Comparison of ENCODE assay signal across 7 cellular contexts in genomic region chr6:137811912-137812553, GRCh38. TPM values are rescaled to one million over a fixed set of nuclear protein-coding genes. Genes with fewer than 3 reads are reported as not detected.
DNase-seq lines count a peak whose midpoint lies in the region; ATAC-seq and TF ChIP-seq lines count a peak whose summit lies in the region.

No MANE protein-coding gene starts in this region.

- H3K4me1 ChIP-seq in sigmoid colon: peaks cover 0 to 21% (median 7%) of the 10 kb centered on the region in 4 donors

- ATAC-seq in GM19397 (IDR thresholded peaks at IDR 0.05; ENCODE audit: unreplicated experiment): peak; percentile 3
- no peak for ATAC-seq in central memory CD8-positive, alpha-beta T cell (replicated peaks; ENCODE audit: extremely low read depth, poor library complexity, severe bottlenecking)

- intact Hi-C loops in sigmoid colon (cut with DNase I): no loop called here

- TF ChIP-seq POLR2A in NB4 (IDR thresholded peaks at IDR 0.05; ENCODE audit: extremely low read depth, insufficient read length) (no peak), sigmoid colon (IDR thresholded peaks at IDR 0.05) (no peak)

- DNase-seq in NB4 (ENCODE audit: low read depth): peak; percentile 60
- DNase-seq in central memory CD8-positive, alpha-beta T cell (ENCODE audit: low spot score in 2 of 2): no peak
- DNase-seq in sigmoid colon: no peak
- DNase-seq in activated CD4-positive, CD25-positive, alpha-beta regulatory T cell treated with anti-CD3 and anti-CD28 coated beads, Interleukin-2, amount 50 U/mL, for 72 hours: no peak
- DNase-seq in NCI-H187 (lab: John Stamatoyannopoulos, UW): no peak
- DNase-seq in activated gamma-delta T cell treated with Interleukin-2 at 50 U/mL for 16 hours: no peak

- H3K9me3 Mint-ChIP-seq in central memory CD8-positive, alpha-beta T cell: peaks cover 3% of the 10 kb centered on the region

- peak overlapping the region; percentile 96 for H3K27ac Mint-ChIP-seq in central memory CD8-positive, alpha-beta T cell (ENCODE audit: low read depth)

- H3K4me3 ChIP-seq in NB4 (ENCODE audit: low read depth, low read length) (peak overlapping the region; percentile 58), sigmoid colon (no peak overlapping the region)

- H3K4me3 Mint-ChIP-seq in central memory CD8-positive, alpha-beta T cell: no peak overlapping the region

- H3K4me1 Mint-ChIP-seq in central memory CD8-positive, alpha-beta T cell: peaks cover 43% of the 10 kb centered on the region

- no peak for TF ChIP-seq EP300 in sigmoid colon (IDR thresholded peaks at IDR 0.05)

- no peaks in the 10 kb centered on the region for H3K36me3 ChIP-seq in sigmoid colon

- peaks cover 4% of the 10 kb centered on the region for H3K36me3 Mint-ChIP-seq in central memory CD8-positive, alpha-beta T cell (ENCODE audit: insufficient read depth)

- no peak for TF ChIP-seq CTCF in NB4 (IDR thresholded peaks at IDR 0.05; ENCODE audit: low read depth, low read length)
- TF ChIP-seq CTCF in sigmoid colon (IDR thresholded peaks at IDR 0.05): no peak

- 73 to 78% methylated on average over 6 of the region's 6 CpGs for WGBS in sigmoid colon, 2 donors

- H3K27me3 Mint-ChIP-seq in central memory CD8-positive, alpha-beta T cell: no peaks in the 10 kb centered on the region

- H3K27me3 ChIP-seq in sigmoid colon: no peaks in the 10 kb centered on the region

- no peaks in the 10 kb centered on the region for H3K9me3 ChIP-seq in sigmoid colon

- H3K27ac ChIP-seq in sigmoid colon: peak overlapping the region in 3 of 4 donors; percentile 46 to 52 (median 50)

RNA-seq across cellular contexts. Expression of gene TNFAIP3, which starts 55.0 kb away (rescaled TPM):
- 10 to 100 TPM; 14.6 to 37.6 (median 21.0) TPM for total RNA-seq in sigmoid colon
- 10 to 100 TPM; 11.4 to 49.9 (median 18.7) TPM for polyA plus RNA-seq in sigmoid colon
